In genomic region chr11:39236916-39237315, GRCh38 we compare ENCODE assay signal across 20 cellular contexts.
DNase-seq lines count a peak whose midpoint lies in the region; ATAC-seq and TF ChIP-seq lines count a peak whose summit lies in the region.
"Had no signal": no experiment of that assay in that cellular context is flagged by ENCODE, and none has a peak within 500 bp of the region (broad histone marks: within the 10 kb centered on the region; RNA-seq: fewer than 3 reads in every experiment).

No MANE protein-coding gene starts in this region.

- H3K4me1 ChIP-seq in upper lobe of left lung: no peaks in the 10 kb centered on the region
- H3K4me1 ChIP-seq: SJSA1 had no signal

- H3K27ac ChIP-seq in upper lobe of left lung (no peak overlapping the region), WERI-Rb-1 (no peak overlapping the region)
- H3K27ac ChIP-seq: SJSA1 had no signal

- peaks cover 0 to 1% (median 0%) of the 10 kb centered on the region in 4 donors for H3K9me3 ChIP-seq in upper lobe of left lung
- H3K9me3 ChIP-seq in WERI-Rb-1 (ENCODE audit: severe bottlenecking): no peaks in the 10 kb centered on the region
- H3K9me3 ChIP-seq: SJSA1 had no signal

- H3K36me3 ChIP-seq in upper lobe of left lung (no peaks in the 10 kb centered on the region), WERI-Rb-1 (no peaks in the 10 kb centered on the region)
- H3K36me3 ChIP-seq: MG63, SJSA1 had no signal

- DNase-seq in COLO829 (ENCODE audit: low spot score): peak; percentile 10
- peak; percentile 68 for DNase-seq in HS-5 (ENCODE audit: low read depth)
- peak; percentile 16 for DNase-seq in amniotic epithelial cell (ENCODE audit: low read depth)
- DNase-seq in kidney tubule cell (ENCODE audit: low spot score): peak; percentile 50
- DNase-seq in upper lobe of left lung: no peak
- DNase-seq in NCI-H774 (lab: John Stamatoyannopoulos, UW): no peak
- no peak for DNase-seq in foreskin fibroblast
- no peak for DNase-seq in WERI-Rb-1
- DNase-seq: Calu3, DMS53, KG1, MG63, NCI-H1092, NCI-H146, NCI-H2081 treated with DMSO at 0.1 percent for 48 hours, NCI-H510A treated with DMSO at 0.1 percent for 48 hours, OCI-M1, RPMI8226 had no signal

- 33 to 56% methylated on average over 1 of the region's 1 CpG for WGBS in upper lobe of left lung, 2 donors

- ATAC-seq in upper lobe of left lung (ENCODE audit: low FRiP score in 2 of 2): no peak
- ATAC-seq: HepG2 had no signal

- TF ChIP-seq CTCF in upper lobe of left lung (IDR thresholded peaks at IDR 0.05) (no peak), foreskin fibroblast (IDR thresholded peaks at IDR 0.05; ENCODE audit: low read depth, low read length) (no peak), WERI-Rb-1 (IDR thresholded peaks at IDR 0.05; ENCODE audit: low read depth, low read length) (no peak)

- H3K4me3 ChIP-seq in upper lobe of left lung (no peak overlapping the region), foreskin fibroblast (ENCODE audit: low read depth in 1 of 2, low read length in 2 of 2) (no peak overlapping the region), WERI-Rb-1 (ENCODE audit: low read depth, low read length) (no peak overlapping the region)
- H3K4me3 ChIP-seq: MG63, SJSA1 had no signal

- H3K27me3 ChIP-seq in upper lobe of left lung: no peaks in the 10 kb centered on the region
- H3K27me3 ChIP-seq in WERI-Rb-1 (ENCODE audit: insufficient read depth, low read depth, severe bottlenecking): no peaks in the 10 kb centered on the region
- H3K27me3 ChIP-seq: MG63, SJSA1 had no signal

- TF ChIP-seq POLR2A in upper lobe of left lung (IDR thresholded peaks at IDR 0.05): no peak

- TF ChIP-seq EP300 in upper lobe of left lung (IDR thresholded peaks at IDR 0.05): no peak

Comparison
In these comparisons a context has a peak if more than half of its experiments do, and no peak if none do; other contexts are left out.
1. DNase-seq: peak in COLO829 (single experiment), HS-5 (single experiment), amniotic epithelial cell (single experiment) and kidney tubule cell (single experiment); none in upper lobe of left lung (0 of 2), NCI-H774 (single experiment), foreskin fibroblast (0 of 2) and WERI-Rb-1 (single experiment).